In genomic region chr13:39410089-39410901, GRCh38 we compare ENCODE assay signal across 13 cellular contexts.
A peak's percentile ranks its signal among the peaks of the same experiment; 100 is the strongest.
DNase-seq lines count a peak whose midpoint lies in the region; ATAC-seq and TF ChIP-seq lines count a peak whose summit lies in the region.
"Had no signal": no experiment of that assay in that cellular context is flagged by ENCODE, and none has a peak within 500 bp of the region (broad histone marks: within the 10 kb centered on the region; RNA-seq: fewer than 3 reads in every experiment).

No MANE protein-coding gene starts in this region.

- 81% methylated on average over 2 of the region's 2 CpGs for WGBS in mesenchymal stem cell

- CTCF ChIA-PET in CD8-positive, alpha-beta T cell (lab: Charles Lee): no interaction called here

- peak; percentile 59 for ATAC-seq in Right ventricle myocardium inferior
- no peak for ATAC-seq in HG03565 (IDR thresholded peaks at IDR 0.05; ENCODE audit: unreplicated experiment)
- ATAC-seq in CD8-positive, alpha-beta T cell: no peak

- no peak overlapping the region for H4K8ac ChIP-seq in mesenchymal stem cell (ENCODE audit: low read length)

- no peaks in the 10 kb centered on the region for H3K36me3 ChIP-seq in mesenchymal stem cell (ENCODE audit: control insufficient read depth in 1 of 2, insufficient read depth in 2 of 2, low read depth in 1 of 2, low read length in 2 of 2)
- H3K36me3 ChIP-seq in CD8-positive, alpha-beta T cell (ENCODE audit: insufficient read depth, low read length): no peaks in the 10 kb centered on the region

- H4K91ac ChIP-seq in mesenchymal stem cell (ENCODE audit: low read length): no peak overlapping the region

- H2AFZ ChIP-seq in mesenchymal stem cell (ENCODE audit: low read depth, low read length): no peak overlapping the region

- DNase-seq in Right ventricle myocardium inferior (ENCODE audit: missing footprints) (no peak), cardiac septum (ENCODE audit: low spot score) (no peak), endothelial cell (ENCODE audit: low spot score) (no peak), mesenchymal stem cell (peak; percentile 41), NCI-H69 (lab: John Stamatoyannopoulos, UW) (no peak)
- no peak for DNase-seq in CD8-positive, alpha-beta T cell
- DNase-seq in activated naive CD4-positive, alpha-beta T cell treated with anti-CD3 and anti-CD28 coated beads, Interleukin-2, amount 50 U/mL, for 16 hours: no peak
- DNase-seq: activated CD8-positive, alpha-beta memory T cell treated with anti-CD3 and anti-CD28 coated beads, Interleukin-2, amount 50 U/mL, for 48 hours; EL; H7; NCI-H774; stimulated activated naive CD4-positive, alpha-beta T cell treated with Interleukin-2 at 50 U/mL for 16 hours had no signal

- no peaks in the 10 kb centered on the region for H3K9me3 ChIP-seq in mesenchymal stem cell (ENCODE audit: control insufficient read depth, low read length)
- no peaks in the 10 kb centered on the region for H3K9me3 ChIP-seq in CD8-positive, alpha-beta T cell (ENCODE audit: low read length)

- H2BK15ac ChIP-seq in mesenchymal stem cell (ENCODE audit: low read depth, poor library complexity, severe bottlenecking): no peak overlapping the region

- H3K4ac ChIP-seq in mesenchymal stem cell (ENCODE audit: low read depth in 1 of 2, low read length in 2 of 2): no peak overlapping the region

- H2BK120ac ChIP-seq in mesenchymal stem cell (ENCODE audit: low read depth, low read length): no peak overlapping the region

- no peak for TF ChIP-seq CTCF in endothelial cell (IDR thresholded peaks at IDR 0.05; ENCODE audit: unreplicated experiment)
- TF ChIP-seq CTCF in CD8-positive, alpha-beta T cell (IDR thresholded peaks at IDR 0.05): no peak

- H3K4me3 ChIP-seq in mesenchymal stem cell (ENCODE audit: insufficient read depth in 1 of 2, low read depth in 1 of 2, low read length in 2 of 2): no peak overlapping the region
- H3K4me3 ChIP-seq in CD8-positive, alpha-beta T cell (ENCODE audit: low read depth, low read length): no peak overlapping the region

- H3K9me3 Mint-ChIP-seq in endothelial cell (ENCODE audit: unreplicated experiment): no peaks in the 10 kb centered on the region
- H3K9me3 Mint-ChIP-seq in CD8-positive, alpha-beta T cell: no peaks in the 10 kb centered on the region

- no peaks in the 10 kb centered on the region for H3K27me3 ChIP-seq in mesenchymal stem cell (ENCODE audit: control insufficient read depth in 1 of 2, insufficient read depth in 1 of 2, low read length in 2 of 2)
- no peaks in the 10 kb centered on the region for H3K27me3 ChIP-seq in CD8-positive, alpha-beta T cell (ENCODE audit: insufficient read depth, low read length)

- H2BK5ac ChIP-seq in mesenchymal stem cell (ENCODE audit: low read depth, low read length, poor library complexity, severe bottlenecking): no peak overlapping the region

- peak overlapping the region; percentile 14 for H3K9ac ChIP-seq in mesenchymal stem cell (ENCODE audit: low read length)

- no peak overlapping the region for H3K23ac ChIP-seq in mesenchymal stem cell (ENCODE audit: low read length in 2 of 2)

- no peaks in the 10 kb centered on the region for H3K27me3 Mint-ChIP-seq in endothelial cell (ENCODE audit: unreplicated experiment)
- H3K27me3 Mint-ChIP-seq in CD8-positive, alpha-beta T cell (ENCODE audit: low read depth): peaks cover 13% of the 10 kb centered on the region

- H3K18ac ChIP-seq in mesenchymal stem cell (ENCODE audit: low read depth in 1 of 2, low read length in 2 of 2): no peak overlapping the region

- peaks cover 18% of the 10 kb centered on the region for H3K4me1 Mint-ChIP-seq in endothelial cell (ENCODE audit: unreplicated experiment)
- H3K4me1 Mint-ChIP-seq in CD8-positive, alpha-beta T cell (ENCODE audit: low read depth): no peaks in the 10 kb centered on the region

- peak overlapping the region; percentile 10 for H3K27ac Mint-ChIP-seq in endothelial cell (ENCODE audit: unreplicated experiment)
- H3K27ac Mint-ChIP-seq in CD8-positive, alpha-beta T cell: no peak overlapping the region

- H2BK12ac ChIP-seq in mesenchymal stem cell (ENCODE audit: low read length in 2 of 2): no peak overlapping the region

- H3K4me1 ChIP-seq in mesenchymal stem cell (ENCODE audit: control insufficient read depth, insufficient read depth, low read depth, low read length): no peaks in the 10 kb centered on the region
- no peaks in the 10 kb centered on the region for H3K4me1 ChIP-seq in CD8-positive, alpha-beta T cell (ENCODE audit: insufficient read depth, low read length)

- intact Hi-C loops in Right ventricle myocardium inferior (cut with DNase I): loop anchor here (5.0 kb wide), 1 partner anchor 263 kb away; no protein-coding TSS in a partner anchor
- intact Hi-C loops in cardiac septum (cut with DNase I): loop anchor here (5.0 to 10.0 kb wide), 2 partner anchors 148 to 265 kb away; no protein-coding TSS in a partner anchor
- intact Hi-C loops in CD8-positive, alpha-beta T cell (cut with DNase I, micrococcal nuclease): no loop called here

- no peak overlapping the region for H3K4me2 ChIP-seq in mesenchymal stem cell (ENCODE audit: low read length, poor library complexity, severe bottlenecking)

- H3K79me1 ChIP-seq in mesenchymal stem cell (replicated peaks; ENCODE audit: low read length, poor library complexity, severe bottlenecking): peaks cover 6% of the 10 kb centered on the region

- H3K4me3 Mint-ChIP-seq in endothelial cell (ENCODE audit: unreplicated experiment): no peak overlapping the region
- no peak overlapping the region for H3K4me3 Mint-ChIP-seq in CD8-positive, alpha-beta T cell

- H3K14ac ChIP-seq in mesenchymal stem cell (ENCODE audit: low read length in 2 of 2): no peak overlapping the region

- POLR2A ChIA-PET in CD8-positive, alpha-beta T cell (lab: Charles Lee): no interaction called here

- H3K27ac ChIP-seq in mesenchymal stem cell (ENCODE audit: low read length, poor library complexity, severe bottlenecking): peak overlapping the region; percentile 38
- H3K27ac ChIP-seq in CD8-positive, alpha-beta T cell (ENCODE audit: low read depth, low read length): no peak overlapping the region

- H3K36me3 Mint-ChIP-seq in endothelial cell (ENCODE audit: low read depth, unreplicated experiment): no peaks in the 10 kb centered on the region
- H3K36me3 Mint-ChIP-seq in CD8-positive, alpha-beta T cell: no peaks in the 10 kb centered on the region

- H2AK5ac ChIP-seq in mesenchymal stem cell (ENCODE audit: low read length, severe bottlenecking): no peak overlapping the region

Comparison
In these comparisons a context has a peak if more than half of its experiments do, and no peak if none do; other contexts are left out.
1. intact Hi-C loops: an anchor here in Right ventricle myocardium inferior (5.0 kb wide) and cardiac septum (5.0 to 10.0 kb wide); none called in CD8-positive, alpha-beta T cell.